In the genomic region with DNA sequence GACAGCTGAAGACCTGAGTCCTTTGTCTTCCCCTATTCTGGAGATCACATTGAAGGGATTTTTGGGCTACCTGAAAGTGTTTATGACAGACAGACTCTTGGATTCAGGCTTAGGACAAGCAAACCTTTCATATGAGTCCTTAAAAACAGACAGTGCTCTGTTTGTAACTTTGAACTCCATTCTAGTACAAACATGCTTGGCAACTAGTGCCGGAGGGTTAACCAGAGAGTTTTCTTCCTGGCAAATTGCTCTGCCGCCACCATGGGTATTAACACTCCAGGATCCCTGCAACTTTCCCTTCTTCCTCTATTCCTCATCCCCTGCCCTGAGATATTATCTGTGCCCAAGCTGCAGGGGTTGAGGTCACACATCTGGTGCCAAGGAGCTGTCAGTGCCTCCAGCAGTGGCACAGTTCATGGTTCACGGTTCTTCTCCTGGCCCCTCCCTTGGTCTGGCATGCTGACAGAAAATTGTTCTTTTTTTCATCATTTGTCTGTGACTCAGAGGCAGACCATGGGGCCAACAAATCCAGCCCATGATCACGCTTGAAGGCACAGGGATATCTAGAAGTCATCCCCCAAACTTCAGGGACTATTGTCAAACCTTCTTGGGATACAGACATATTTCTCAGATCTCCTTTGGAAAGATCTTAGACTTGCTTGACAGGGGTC, we compare ENCODE assay signal across 8 cellular contexts.
DNase-seq lines count a peak whose midpoint lies in the region; ATAC-seq and TF ChIP-seq lines count a peak whose summit lies in the region.

No MANE protein-coding gene starts in this region.

- no peak overlapping the region for H2BK120ac ChIP-seq in trophoblast cell (ENCODE audit: insufficient read depth, low read length, poor library complexity)

- no peak overlapping the region for H3K4me3 ChIP-seq in epithelial cell of proximal tubule (ENCODE audit: low read depth, low read length)
- no peak overlapping the region for H3K4me3 ChIP-seq in trophoblast cell (ENCODE audit: low read depth, low read length)

- TF ChIP-seq CTCF in epithelial cell of proximal tubule (conservative IDR thresholded peaks at IDR 0.05; ENCODE audit: low read depth, low read length) = no peak

- H4K12ac ChIP-seq in trophoblast cell (ENCODE audit: low read depth, low read length) = no peak overlapping the region

- no peak overlapping the region for H3K14ac ChIP-seq in trophoblast cell (ENCODE audit: low read length)

- no peak overlapping the region for H2BK12ac ChIP-seq in trophoblast cell (ENCODE audit: low read length)

- H3K79me2 ChIP-seq in trophoblast cell (ENCODE audit: control insufficient read depth, insufficient read depth, low read length, poor library complexity) = no peaks in the 10 kb centered on the region

- no peak overlapping the region for H3K4ac ChIP-seq in trophoblast cell (ENCODE audit: low read depth, low read length)

- H4K8ac ChIP-seq in trophoblast cell (ENCODE audit: low read depth, low read length) = no peak overlapping the region

- H4K91ac ChIP-seq in trophoblast cell (ENCODE audit: low read depth, low read length) = no peak overlapping the region

- no peak overlapping the region for H2AFZ ChIP-seq in trophoblast cell (ENCODE audit: insufficient read depth, low read length, poor library complexity)

- DNase-seq in GM04504 (ENCODE audit: low read depth) (peak; percentile 67), epithelial cell of proximal tubule (ENCODE audit: low read depth) (peak; percentile 86), trophoblast cell (peak; percentile 38 to 53), NCI-H1417 (lab: John Stamatoyannopoulos, UW) (no peak), NAMALWA (ENCODE audit: low spot score) (no peak)

- H3K18ac ChIP-seq in trophoblast cell (ENCODE audit: low read length) = no peak overlapping the region

- no peak overlapping the region for H3K23ac ChIP-seq in trophoblast cell (ENCODE audit: low read length)

- H3K4me2 ChIP-seq in trophoblast cell (ENCODE audit: low read length) = no peak overlapping the region

- H2AK5ac ChIP-seq in trophoblast cell (ENCODE audit: low read length) = no peak overlapping the region

- WGBS in trophoblast cell (ENCODE audit: extremely low coverage, insufficient coverage, insufficient read length) = no CpG with 5 or more reads among the region's 4 CpGs

- H3K79me1 ChIP-seq in trophoblast cell (ENCODE audit: low read length) = no peaks in the 10 kb centered on the region

- H3K4me1 ChIP-seq in trophoblast cell (ENCODE audit: control insufficient read depth in 1 of 2, insufficient read depth in 2 of 2, low read length in 2 of 2) = peaks cover 0 to 3% of the 10 kb centered on the region in 2 experiments

- ATAC-seq in HG02981 (IDR thresholded peaks at IDR 0.05; ENCODE audit: unreplicated experiment) (no peak), HG03139 (IDR thresholded peaks at IDR 0.05; ENCODE audit: unreplicated experiment) (no peak)

- no peak overlapping the region for H2BK5ac ChIP-seq in trophoblast cell (ENCODE audit: low read depth, low read length, poor library complexity)

- no peaks in the 10 kb centered on the region for H3K36me3 ChIP-seq in trophoblast cell (ENCODE audit: control insufficient read depth in 1 of 2, insufficient read depth in 2 of 2, low read length in 2 of 2)

- no peaks in the 10 kb centered on the region for H3K27me3 ChIP-seq in trophoblast cell (ENCODE audit: insufficient read depth, low read length)

- no peak overlapping the region for H3K9ac ChIP-seq in trophoblast cell (ENCODE audit: low read length)

- no peaks in the 10 kb centered on the region for H3K9me3 ChIP-seq in trophoblast cell (ENCODE audit: insufficient read depth, low read depth, low read length)

- no peak overlapping the region for H3K27ac ChIP-seq in trophoblast cell (ENCODE audit: low read depth, low read length)

TF ChIP-seq in PFSK-1, 5 proteins besides CTCF, POLR2A, EP300 and RAD21:
- TF ChIP-seq SIN3A (IDR thresholded peaks at IDR 0.05; ENCODE audit: borderline replicate concordance, insufficient read depth, low read length) (peak; percentile 50; the same call in 1 of the 2 replicates), POLR2AphosphoS5 (IDR thresholded peaks at IDR 0.05; ENCODE audit: low read depth, low read length) (no peak), TAF1 (IDR thresholded peaks at IDR 0.05; ENCODE audit: borderline replicate concordance, insufficient read depth, low read length) (no peak), FOXP2 (optimal IDR thresholded peaks at IDR 0.05; ENCODE audit: borderline replicate concordance, extremely low read depth, extremely low read length, insufficient read depth) (peak; percentile 53)
- TF ChIP-seq, protein P1, sequence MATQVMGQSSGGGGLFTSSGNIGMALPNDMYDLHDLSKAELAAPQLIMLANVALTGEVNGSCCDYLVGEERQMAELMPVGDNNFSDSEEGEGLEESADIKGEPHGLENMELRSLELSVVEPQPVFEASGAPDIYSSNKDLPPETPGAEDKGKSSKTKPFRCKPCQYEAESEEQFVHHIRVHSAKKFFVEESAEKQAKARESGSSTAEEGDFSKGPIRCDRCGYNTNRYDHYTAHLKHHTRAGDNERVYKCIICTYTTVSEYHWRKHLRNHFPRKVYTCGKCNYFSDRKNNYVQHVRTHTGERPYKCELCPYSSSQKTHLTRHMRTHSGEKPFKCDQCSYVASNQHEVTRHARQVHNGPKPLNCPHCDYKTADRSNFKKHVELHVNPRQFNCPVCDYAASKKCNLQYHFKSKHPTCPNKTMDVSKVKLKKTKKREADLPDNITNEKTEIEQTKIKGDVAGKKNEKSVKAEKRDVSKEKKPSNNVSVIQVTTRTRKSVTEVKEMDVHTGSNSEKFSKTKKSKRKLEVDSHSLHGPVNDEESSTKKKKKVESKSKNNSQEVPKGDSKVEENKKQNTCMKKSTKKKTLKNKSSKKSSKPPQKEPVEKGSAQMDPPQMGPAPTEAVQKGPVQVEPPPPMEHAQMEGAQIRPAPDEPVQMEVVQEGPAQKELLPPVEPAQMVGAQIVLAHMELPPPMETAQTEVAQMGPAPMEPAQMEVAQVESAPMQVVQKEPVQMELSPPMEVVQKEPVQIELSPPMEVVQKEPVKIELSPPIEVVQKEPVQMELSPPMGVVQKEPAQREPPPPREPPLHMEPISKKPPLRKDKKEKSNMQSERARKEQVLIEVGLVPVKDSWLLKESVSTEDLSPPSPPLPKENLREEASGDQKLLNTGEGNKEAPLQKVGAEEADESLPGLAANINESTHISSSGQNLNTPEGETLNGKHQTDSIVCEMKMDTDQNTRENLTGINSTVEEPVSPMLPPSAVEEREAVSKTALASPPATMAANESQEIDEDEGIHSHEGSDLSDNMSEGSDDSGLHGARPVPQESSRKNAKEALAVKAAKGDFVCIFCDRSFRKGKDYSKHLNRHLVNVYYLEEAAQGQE (IDR thresholded peaks at IDR 0.05; ENCODE audit: insufficient read depth in 1 of 2, low read depth in 2 of 2, low read length in 2 of 2) = no peak

Comparison
In these comparisons a context has a peak if more than half of its experiments do, and no peak if none do; other contexts are left out.
1. DNase-seq: peak in GM04504 (single experiment), epithelial cell of proximal tubule (single experiment) and trophoblast cell (2 of 2); none in NCI-H1417 (0 of 3) and NAMALWA (single experiment).